Comparison of ENCODE assay signal across 10 cellular contexts in genomic region chr12:113055594-113056380, GRCh38. TPM values are rescaled to one million over a fixed set of nuclear protein-coding genes. Genes with fewer than 3 reads are reported as not detected.
DNase-seq lines count a peak whose midpoint lies in the region; ATAC-seq, FAIRE-seq and TF ChIP-seq lines count a peak whose summit lies in the region.
"Had no signal": no experiment of that assay in that cellular context is flagged by ENCODE, and none has a peak within 500 bp of the region (broad histone marks: within the 10 kb centered on the region; RNA-seq: fewer than 3 reads in every experiment).

No MANE protein-coding gene starts in this region.

- no peaks in the 10 kb centered on the region for H3K4me1 Mint-ChIP-seq in Calu3 (ENCODE audit: low read depth, unreplicated experiment)

- H3K14ac ChIP-seq in neuronal stem cell (ENCODE audit: low read length): peak overlapping the region; percentile 40

- peak overlapping the region; percentile 47 for H2AK5ac ChIP-seq in neuronal stem cell (ENCODE audit: low read depth, low read length)

- BruUV-seq in OCI-LY7 (replicated peaks; lab: Mats Ljungman, UMichigan): no TSS peak
- BruUV-seq in Calu3 (replicated peaks; lab: Mats Ljungman, UMichigan): no TSS peak

- H2BK5ac ChIP-seq in neuronal stem cell (ENCODE audit: low read length): no peak overlapping the region

- peak overlapping the region; percentile 97 for H3K27ac ChIP-seq in OCI-LY7 (ENCODE audit: low read depth, low read length, poor library complexity, severe bottlenecking)
- no peak overlapping the region for H3K27ac ChIP-seq in ectodermal cell (ENCODE audit: insufficient read depth, low read depth, low read length, poor library complexity, severe bottlenecking)
- H3K27ac ChIP-seq in neuronal stem cell (replicated peaks; ENCODE audit: low read length): no peak overlapping the region

- no peak overlapping the region for H4K8ac ChIP-seq in neuronal stem cell (ENCODE audit: low read depth, low read length)

- POLR2A ChIA-PET in OCI-LY7 (lab: Charles Lee): interaction anchor here (0.5 to 16.3 kb wide), 4 partner anchors 11 to 203 kb away, joined by 3 to 235 read pairs (median 6); no protein-coding TSS in a partner anchor

- peak; percentile 5 for FAIRE-seq in GM12891 (lab: Jason Lieb, UNC)
- FAIRE-seq in HTR-8/SVneo (lab: Jason Lieb, UNC): no peak

- H3K27me3 ChIP-seq in ectodermal cell (ENCODE audit: control insufficient read depth, insufficient read depth, low read length, poor library complexity, severe bottlenecking) (peaks cover 40% of the 10 kb centered on the region), neuronal stem cell (ENCODE audit: control insufficient read depth in 3 of 3, insufficient read depth in 3 of 3, low read depth in 1 of 3, low read length in 3 of 3) (peaks cover 0 to 66% (median 15%) of the 10 kb centered on the region in 3 experiments)

- H3K9me3 ChIP-seq in OCI-LY7 (ENCODE audit: low read length) (no peaks in the 10 kb centered on the region), ectodermal cell (ENCODE audit: control insufficient read depth, low read length) (no peaks in the 10 kb centered on the region), neuronal stem cell (replicated peaks in 1 of 2; ENCODE audit: control insufficient read depth in 2 of 2, insufficient read depth in 1 of 2, low read depth in 1 of 2, low read length in 2 of 2) (no peaks in the 10 kb centered on the region)
- H3K9me3 ChIP-seq: mucosa of descending colon had no signal

- ATAC-seq in GM18858 (IDR thresholded peaks at IDR 0.05; ENCODE audit: unreplicated experiment): no peak

- H3K4me3 ChIP-seq in OCI-LY7 (ENCODE audit: low read depth, low read length, poor library complexity, severe bottlenecking) (peak overlapping the region; percentile 90), ectodermal cell (ENCODE audit: insufficient read depth, low read depth, low read length) (peak overlapping the region; percentile 53), neuronal stem cell (ENCODE audit: low read length in 2 of 2) (peak overlapping the region in 1 of 2 donors; percentile 47)
- H3K4me3 ChIP-seq: mucosa of descending colon had no signal

- no peaks in the 10 kb centered on the region for H3K9me2 ChIP-seq in OCI-LY7 (ENCODE audit: insufficient read depth, low read length)

- H2BK120ac ChIP-seq in neuronal stem cell (ENCODE audit: low read depth, low read length): peak overlapping the region; percentile 11

- peaks cover 56% of the 10 kb centered on the region for H3K27me3 Mint-ChIP-seq in Calu3 (ENCODE audit: unreplicated experiment)

- H3K4me3 Mint-ChIP-seq in Calu3 (ENCODE audit: low read depth, unreplicated experiment): no peak overlapping the region

- intact Hi-C loops in OCI-LY7 (cut with micrococcal nuclease; ENCODE audit: unreplicated experiment) (no loop called here), Calu3 (cut with micrococcal nuclease; ENCODE audit: unreplicated experiment) (no loop called here)

- peaks cover 65% of the 10 kb centered on the region for H3K4me1 ChIP-seq in OCI-LY7 (ENCODE audit: insufficient read depth, low read length, poor library complexity, severe bottlenecking)
- H3K4me1 ChIP-seq in ectodermal cell (ENCODE audit: control insufficient read depth, insufficient read depth, low read length): no peaks in the 10 kb centered on the region
- H3K4me1 ChIP-seq in neuronal stem cell (ENCODE audit: control insufficient read depth in 2 of 2, insufficient read depth in 1 of 2, low read depth in 1 of 2, low read length in 2 of 2): no peaks in the 10 kb centered on the region

- H3K36me3 ChIP-seq in OCI-LY7 (ENCODE audit: insufficient read depth, low read length) (peaks cover 49% of the 10 kb centered on the region), ectodermal cell (ENCODE audit: control insufficient read depth, insufficient read depth, low read length) (no peaks in the 10 kb centered on the region), neuronal stem cell (replicated peaks in 1 of 2; ENCODE audit: control insufficient read depth in 2 of 2, insufficient read depth in 2 of 2, low read length in 2 of 2) (peaks cover 0 to 2% of the 10 kb centered on the region in 2 donors)

- no peak overlapping the region for H3K23ac ChIP-seq in neuronal stem cell (ENCODE audit: low read depth, low read length, poor library complexity)

- no peaks in the 10 kb centered on the region for H3K36me3 Mint-ChIP-seq in Calu3 (ENCODE audit: insufficient read depth, unreplicated experiment)

- H3K9ac ChIP-seq in neuronal stem cell (ENCODE audit: low read depth, low read length, poor library complexity): no peak overlapping the region

- H4K20me1 ChIP-seq in OCI-LY7 (ENCODE audit: insufficient read depth, low read length): peaks cover 6% of the 10 kb centered on the region; the same call in 1 of the 2 replicates

- peaks cover 74% of the 10 kb centered on the region for H3K79me2 ChIP-seq in OCI-LY7 (ENCODE audit: insufficient read depth, low read depth, low read length)

- DNase-seq in GM12891 (ENCODE audit: insufficient read length, low spot score) (no peak), OCI-LY7 (ENCODE audit: low spot score) (peak; percentile 48), neuronal stem cell (ENCODE audit: low spot score) (no peak), HTR-8/SVneo (ENCODE audit: insufficient read length, low spot score) (no peak), Calu3 (no peak)
- DNase-seq: cortex of kidney, SW 1271 had no signal

- peak overlapping the region; percentile 79 for H3K18ac ChIP-seq in neuronal stem cell (ENCODE audit: low read length)

- CTCF ChIA-PET in OCI-LY7 (lab: Charles Lee; ENCODE audit: unreplicated experiment) (interaction anchor here (1.4 kb wide), 1 partner anchor 36 kb away, joined by 5 read pairs; no protein-coding TSS in a partner anchor), Calu3 (lab: Charles Lee) (interaction anchor here (0.6 kb wide), 1 partner anchor 16 kb away, joined by 3 read pairs; no protein-coding TSS in a partner anchor)

- H3K27ac Mint-ChIP-seq in Calu3 (ENCODE audit: unreplicated experiment): no peak overlapping the region

- H3K9me3 Mint-ChIP-seq in Calu3 (ENCODE audit: low read depth, unreplicated experiment): no peaks in the 10 kb centered on the region

- no peak overlapping the region for H2BK12ac ChIP-seq in neuronal stem cell (ENCODE audit: low read length)

- H3K79me1 ChIP-seq in neuronal stem cell (ENCODE audit: low read depth, low read length): peaks cover 2% of the 10 kb centered on the region

- no peak overlapping the region for H3K4ac ChIP-seq in neuronal stem cell (ENCODE audit: low read length)

- no peak for TF ChIP-seq POLR2A in GM12891 (IDR thresholded peaks at IDR 0.05; ENCODE audit: low read depth, low read length)

- peak overlapping the region; percentile 9 for H2BK15ac ChIP-seq in neuronal stem cell (ENCODE audit: low read length)

- H3K4me2 ChIP-seq in OCI-LY7 (ENCODE audit: low read length) (peak overlapping the region; percentile 94), neuronal stem cell (ENCODE audit: insufficient read depth, low read length, poor library complexity, severe bottlenecking) (no peak overlapping the region)

- no peak overlapping the region for H2AFZ ChIP-seq in OCI-LY7 (ENCODE audit: low read length)
- H2AFZ ChIP-seq in neuronal stem cell (ENCODE audit: low read length): peak overlapping the region; percentile 90

- no peak for TF ChIP-seq CTCF in OCI-LY7 (conservative IDR thresholded peaks at IDR 0.05; ENCODE audit: low read length)
- TF ChIP-seq CTCF in Calu3 (IDR thresholded peaks at IDR 0.05; ENCODE audit: unreplicated experiment): no peak

- no peak overlapping the region for H4K91ac ChIP-seq in neuronal stem cell (ENCODE audit: low read depth, low read length, poor library complexity)

- 70 to 73% methylated on average over 13 of the region's 13 CpGs for WGBS in ectodermal cell, 2 experiments
- WGBS in neuronal stem cell (ENCODE audit: extremely low coverage in 2 of 2, insufficient read length in 2 of 2, insufficient replicate concordance in 1 of 2), 2 donors: no CpG with 5 or more reads among the region's 13 CpGs

TF ChIP-seq in GM12891, 5 proteins besides CTCF, POLR2A, EP300 and RAD21:
- TF ChIP-seq POLR2AphosphoS5 (IDR thresholded peaks at IDR 0.05; ENCODE audit: low read depth, low read length) (no peak), SPI1 (IDR thresholded peaks at IDR 0.05; ENCODE audit: low read depth, low read length) (no peak), TAF1 (IDR thresholded peaks at IDR 0.05; ENCODE audit: low read depth, low read length) (no peak), PAX5 (IDR thresholded peaks at IDR 0.05; ENCODE audit: insufficient read depth, low read length, severe bottlenecking) (no peak), POU2F2 (IDR thresholded peaks at IDR 0.05; ENCODE audit: low read depth, low read length) (no peak)
TF ChIP-seq in GM12891: peak in this region for 0.

RNA-seq across cellular contexts. Expression of gene DTX1, which starts 0.7 kb away (rescaled TPM):
- polyA plus RNA-seq in GM12891 (2012; ENCODE audit: low read depth, missing spikeins): 25.4 TPM
- total RNA-seq in OCI-LY7 (2014; rRNA removed; shearing (Covaris generic)): 263 and 293 TPM in 2 replicates
- total RNA-seq in OCI-LY7 (2022): 510 and 535 TPM in 2 replicates
- polyA plus RNA-seq in ectodermal cell (2013, experiment 1 of 4): 6.6 TPM
- polyA plus RNA-seq in ectodermal cell (2013, experiment 2 of 4): 9.0 TPM
- polyA plus RNA-seq in ectodermal cell (2013, experiment 3 of 4): 9.2 TPM
- 7.0 TPM for polyA plus RNA-seq in ectodermal cell (2013, experiment 4 of 4)
- polyA plus RNA-seq in neuronal stem cell (2013, experiment 1 of 2): 8.5 TPM
- polyA plus RNA-seq in neuronal stem cell (2013, experiment 2 of 2): 8.4 TPM
- 0.17 TPM in 1 of 2 replicates, not detected in the other for total RNA-seq in Calu3 (2022)

Comparison
In these comparisons a context has a peak if more than half of its experiments do, and no peak if none do; other contexts are left out.
1. RNA of gene DTX1, which starts 0.7 kb away (total RNA-seq): 263 to 535 TPM in OCI-LY7; 0.17 TPM in Calu3; every median in the first group is over 100 times any median in the second.